Comparison of ENCODE assay signal across 8 cellular contexts in the genomic region with DNA sequence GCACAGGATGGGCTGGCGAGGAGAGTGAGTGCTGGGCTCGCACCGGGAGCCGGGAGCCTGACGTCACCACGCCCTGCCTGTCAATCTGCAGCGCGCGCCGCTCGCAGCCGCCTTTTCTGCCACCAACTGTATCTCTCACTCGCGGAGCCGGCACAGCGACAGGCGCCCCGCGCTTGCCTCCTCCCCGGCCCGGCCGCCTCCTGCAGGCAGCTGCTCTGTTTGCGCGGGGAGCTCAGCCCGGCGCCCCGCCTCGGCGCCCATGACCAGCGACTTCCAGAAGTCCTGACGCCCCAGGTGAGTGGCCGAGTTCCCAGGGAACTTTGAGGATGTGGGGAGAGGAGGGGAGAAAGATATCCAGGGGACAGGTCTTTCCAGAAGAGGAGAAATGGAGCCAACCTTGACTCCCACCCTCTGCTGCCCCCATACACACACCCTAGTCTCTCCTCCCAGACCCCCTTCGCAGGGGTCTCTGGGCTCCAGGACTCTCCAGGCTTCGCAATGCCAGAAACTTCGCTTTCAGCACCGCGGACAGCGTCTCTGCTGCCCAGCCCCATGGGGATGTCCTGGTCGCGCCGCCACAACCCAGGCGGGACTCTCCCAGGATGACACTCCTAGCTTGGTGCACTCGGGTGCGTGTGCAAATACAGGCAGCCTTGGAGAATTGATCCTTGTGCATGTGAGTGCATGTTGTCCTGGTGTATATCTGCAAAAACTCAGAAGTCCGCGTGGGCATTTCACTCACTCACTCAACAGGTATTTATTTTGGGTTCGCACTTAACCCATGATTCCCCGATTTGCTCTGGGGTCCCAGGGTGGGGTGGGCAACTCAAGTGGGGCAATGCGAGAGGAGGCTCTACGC. TPM values are rescaled to one million over a fixed set of nuclear protein-coding genes. Genes with fewer than 3 reads are reported as not detected.
A peak's percentile ranks its signal among the peaks of the same experiment; 100 is the strongest.
DNase-seq lines count a peak whose midpoint lies in the region; ATAC-seq, FAIRE-seq and TF ChIP-seq lines count a peak whose summit lies in the region.

A gene with protein sequence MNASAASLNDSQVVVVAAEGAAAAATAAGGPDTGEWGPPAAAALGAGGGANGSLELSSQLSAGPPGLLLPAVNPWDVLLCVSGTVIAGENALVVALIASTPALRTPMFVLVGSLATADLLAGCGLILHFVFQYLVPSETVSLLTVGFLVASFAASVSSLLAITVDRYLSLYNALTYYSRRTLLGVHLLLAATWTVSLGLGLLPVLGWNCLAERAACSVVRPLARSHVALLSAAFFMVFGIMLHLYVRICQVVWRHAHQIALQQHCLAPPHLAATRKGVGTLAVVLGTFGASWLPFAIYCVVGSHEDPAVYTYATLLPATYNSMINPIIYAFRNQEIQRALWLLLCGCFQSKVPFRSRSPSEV (plus strand): TSS at position 138 of the 859 bp plus-strand sequence. CDS start 802 bp downstream, outside the sequence.

- H3K27ac ChIP-seq in astrocyte (ENCODE audit: low read depth, low read length), result no peak within 1 kb of the TSS
- no peak within 1 kb of the TSS for H3K27ac ChIP-seq in spleen

- TF ChIP-seq EP300 in Ishikawa (IDR thresholded peaks at IDR 0.05; ENCODE audit: borderline replicate concordance), result no peak

- H3K4me3 Mint-ChIP-seq in astrocyte (ENCODE audit: unreplicated experiment), result peak within 1 kb of the TSS; percentile 30

- H3K79me2 ChIP-seq in astrocyte (ENCODE audit: insufficient read depth, low read length), result no peaks in the 10 kb centered on the region

- no peak for FAIRE-seq in astrocyte (lab: Jason Lieb, UNC)

- no peak for TF ChIP-seq CTCF in astrocyte (IDR thresholded peaks at IDR 0.05; ENCODE audit: insufficient read depth, low read depth, low read length)
- TF ChIP-seq CTCF in spleen (IDR thresholded peaks at IDR 0.05 in 8 of 11, conservative IDR thresholded peaks at IDR 0.05 in 3 of 11), result no peak

- H3K4me1 ChIP-seq in astrocyte (ENCODE audit: insufficient read depth, low read length), result no peaks in the 10 kb centered on the region
- H3K4me1 ChIP-seq in iPS-15b (ENCODE audit: control insufficient read depth, insufficient read depth, low read length), result peaks cover 2% of the 10 kb centered on the region
- H3K4me1 ChIP-seq in spleen, result peaks cover 0 to 11% (median 3%) of the 10 kb centered on the region in 6 donors

- no peaks in the 10 kb centered on the region for H4K20me1 ChIP-seq in astrocyte (ENCODE audit: insufficient read depth, low read length)

- DNase-seq in DMS53 (lab: John Stamatoyannopoulos, UW) (peak; percentile 90), RKO (ENCODE audit: low spot score) (peak; percentile 20), astrocyte (ENCODE audit: low read depth) (peak; percentile 27), spleen (peak; percentile 83), NCI-H226 (no peak)

- no peak for ATAC-seq in HG03521 (IDR thresholded peaks at IDR 0.05; ENCODE audit: unreplicated experiment)

- intact Hi-C loops in spleen (cut with DNase I; ENCODE audit: low total_unique reads), result no loop called here

- H3K27me3 ChIP-seq in astrocyte (ENCODE audit: insufficient read depth, low read length) (peaks cover 20% of the 10 kb centered on the region), iPS-15b (ENCODE audit: control insufficient read depth, insufficient read depth, low read length) (peaks cover 64% of the 10 kb centered on the region), spleen (replicated peaks in 1 of 7) (peaks cover 6 to 76% (median 36%) of the 10 kb centered on the region in 7 donors)

- no peak within 1 kb of the TSS for H3K27ac Mint-ChIP-seq in astrocyte (ENCODE audit: unreplicated experiment)

- H3K9me3 Mint-ChIP-seq in astrocyte (ENCODE audit: unreplicated experiment), result no peaks in the 10 kb centered on the region

- H3K9me3 ChIP-seq in astrocyte (ENCODE audit: insufficient read depth, low read depth, low read length), result peaks cover 2% of the 10 kb centered on the region
- H3K9me3 ChIP-seq in iPS-15b (ENCODE audit: control insufficient read depth, insufficient read depth, low read length), result no peaks in the 10 kb centered on the region
- peaks cover 0 to 5% (median 0%) of the 10 kb centered on the region in 8 donors for H3K9me3 ChIP-seq in spleen

- 2 to 10% (median 8%) methylated on average over 34 to 50 of the region's 50 CpGs for WGBS in spleen, 5 donors

- H3K4me2 ChIP-seq in astrocyte (ENCODE audit: low read length), result peak within 1 kb of the TSS; percentile 22

- no peaks in the 10 kb centered on the region for H3K4me1 Mint-ChIP-seq in astrocyte (ENCODE audit: low read depth, unreplicated experiment)

- H2AFZ ChIP-seq in astrocyte (ENCODE audit: low read depth, low read length), result no peak within 1 kb of the TSS

- no peaks in the 10 kb centered on the region for H3K36me3 Mint-ChIP-seq in astrocyte (ENCODE audit: low read depth, unreplicated experiment)

- H3K27me3 Mint-ChIP-seq in astrocyte (ENCODE audit: low read depth, unreplicated experiment), result peaks cover 81% of the 10 kb centered on the region

- no peak for TF ChIP-seq RAD21 in Ishikawa (IDR thresholded peaks at IDR 0.05; ENCODE audit: low read depth)

- TF ChIP-seq POLR2A in spleen (IDR thresholded peaks at IDR 0.05), result no peak

- no peak within 1 kb of the TSS for H3K9ac ChIP-seq in astrocyte (ENCODE audit: low read length)
- H3K9ac ChIP-seq in iPS-15b (ENCODE audit: low read depth, low read length), result no peak within 1 kb of the TSS

- H3K36me3 ChIP-seq in astrocyte (ENCODE audit: insufficient read depth, low read length), result no peaks in the 10 kb centered on the region
- no peaks in the 10 kb centered on the region for H3K36me3 ChIP-seq in iPS-15b (ENCODE audit: control insufficient read depth, insufficient read depth, low read length)
- no peaks in the 10 kb centered on the region for H3K36me3 ChIP-seq in spleen

- no peak within 1 kb of the TSS for H3K4me3 ChIP-seq in astrocyte (ENCODE audit: insufficient read depth, low read depth, low read length)
- H3K4me3 ChIP-seq in iPS-15b (ENCODE audit: low read depth, low read length), result peak within 1 kb of the TSS; percentile 86
- H3K4me3 ChIP-seq in spleen, result peak within 1 kb of the TSS in 1 of 8 donors; percentile 4

TF ChIP-seq in Ishikawa, 13 proteins besides CTCF, POLR2A, EP300 and RAD21:
- TF ChIP-seq CEBPB (IDR thresholded peaks at IDR 0.05), result no peak
- TF ChIP-seq, protein P1, sequence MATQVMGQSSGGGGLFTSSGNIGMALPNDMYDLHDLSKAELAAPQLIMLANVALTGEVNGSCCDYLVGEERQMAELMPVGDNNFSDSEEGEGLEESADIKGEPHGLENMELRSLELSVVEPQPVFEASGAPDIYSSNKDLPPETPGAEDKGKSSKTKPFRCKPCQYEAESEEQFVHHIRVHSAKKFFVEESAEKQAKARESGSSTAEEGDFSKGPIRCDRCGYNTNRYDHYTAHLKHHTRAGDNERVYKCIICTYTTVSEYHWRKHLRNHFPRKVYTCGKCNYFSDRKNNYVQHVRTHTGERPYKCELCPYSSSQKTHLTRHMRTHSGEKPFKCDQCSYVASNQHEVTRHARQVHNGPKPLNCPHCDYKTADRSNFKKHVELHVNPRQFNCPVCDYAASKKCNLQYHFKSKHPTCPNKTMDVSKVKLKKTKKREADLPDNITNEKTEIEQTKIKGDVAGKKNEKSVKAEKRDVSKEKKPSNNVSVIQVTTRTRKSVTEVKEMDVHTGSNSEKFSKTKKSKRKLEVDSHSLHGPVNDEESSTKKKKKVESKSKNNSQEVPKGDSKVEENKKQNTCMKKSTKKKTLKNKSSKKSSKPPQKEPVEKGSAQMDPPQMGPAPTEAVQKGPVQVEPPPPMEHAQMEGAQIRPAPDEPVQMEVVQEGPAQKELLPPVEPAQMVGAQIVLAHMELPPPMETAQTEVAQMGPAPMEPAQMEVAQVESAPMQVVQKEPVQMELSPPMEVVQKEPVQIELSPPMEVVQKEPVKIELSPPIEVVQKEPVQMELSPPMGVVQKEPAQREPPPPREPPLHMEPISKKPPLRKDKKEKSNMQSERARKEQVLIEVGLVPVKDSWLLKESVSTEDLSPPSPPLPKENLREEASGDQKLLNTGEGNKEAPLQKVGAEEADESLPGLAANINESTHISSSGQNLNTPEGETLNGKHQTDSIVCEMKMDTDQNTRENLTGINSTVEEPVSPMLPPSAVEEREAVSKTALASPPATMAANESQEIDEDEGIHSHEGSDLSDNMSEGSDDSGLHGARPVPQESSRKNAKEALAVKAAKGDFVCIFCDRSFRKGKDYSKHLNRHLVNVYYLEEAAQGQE (IDR thresholded peaks at IDR 0.05; ENCODE audit: low read depth), result peak; percentile 99
- TF ChIP-seq ZBTB7A (IDR thresholded peaks at IDR 0.05; ENCODE audit: low read depth), result peak; percentile 91

RNA-seq across cellular contexts. Expression of the gene that starts here (rescaled TPM):
- total RNA-seq in astrocyte (not detected in 2 replicates), spleen (not detected)
- not detected for polyA plus RNA-seq in spleen

Comparison
In these comparisons a context has a peak if more than half of its experiments do, and no peak if none do; other contexts are left out.
1. Peak in DNase-seq and H3K4me2 ChIP-seq in astrocyte; RNA of the gene not detected or under 1 TPM.
2. Peak in DNase-seq in spleen; RNA of the gene not detected or under 1 TPM.